In genomic region chr9:113973963-113974413, GRCh38 we compare ENCODE assay signal across 18 cellular contexts.
DNase-seq lines count a peak whose midpoint lies in the region; ATAC-seq and TF ChIP-seq lines count a peak whose summit lies in the region.
"Had no signal": no experiment of that assay in that cellular context is flagged by ENCODE, and none has a peak within 500 bp of the region (broad histone marks: within the 10 kb centered on the region; RNA-seq: fewer than 3 reads in every experiment).

No MANE protein-coding gene starts in this region.

- H3K9me3 ChIP-seq in SK-N-SH = no peaks in the 10 kb centered on the region
- H3K9me3 ChIP-seq in skeletal muscle satellite cell (replicated peaks; ENCODE audit: low read length) = no peaks in the 10 kb centered on the region
- H3K9me3 ChIP-seq: SJSA1 had no signal

- H3K27ac ChIP-seq in GM23338 (ENCODE audit: low read depth) (no peak overlapping the region), SK-N-SH (ENCODE audit: low read depth in 2 of 2, low read length in 1 of 2) (no peak overlapping the region)
- H3K27ac ChIP-seq: SJSA1 had no signal

- H3K4me1 ChIP-seq in GM23338 (ENCODE audit: insufficient read depth) (no peaks in the 10 kb centered on the region), SK-N-SH (ENCODE audit: control insufficient read depth in 1 of 2, insufficient read depth in 2 of 2, low read depth in 1 of 2, low read length in 1 of 2) (peaks cover 3 to 22% of the 10 kb centered on the region in 2 experiments), skeletal muscle satellite cell (ENCODE audit: control insufficient read depth, insufficient read depth, low read length) (peaks cover 19% of the 10 kb centered on the region)
- H3K4me1 ChIP-seq: SJSA1 had no signal

- H3K4me1 Mint-ChIP-seq in GM23338 = peaks cover 12% of the 10 kb centered on the region; the same call in 2 of the 3 replicates
- H3K4me1 Mint-ChIP-seq in glutamatergic neuron (ENCODE audit: low read depth, unreplicated experiment) = peaks cover 8% of the 10 kb centered on the region
- H3K4me1 Mint-ChIP-seq: activated T-helper 17 cell treated with anti-CD3 and anti-CD28 coated beads, Interleukin-2, amount 50 U/mL, for 72 hours; naive B cell; stimulated activated memory B cell treated with anti-CD40 and anti-IgM and Interleukin-4, amounts not matched to agents 10 μg/mL and 1 μg/mL and 100 μg/mL, for 72 hours had no signal

- DNase-seq in GM23338 (ENCODE audit: low spot score) (no peak), SK-N-SH (no peak), kidney glomerular epithelial cell (lab: John Stamatoyannopoulos, UW) (peak; percentile 53), glutamatergic neuron (no peak)
- no peak for DNase-seq in NK-92 treated with Interleukin-12 subunit alpha and Interleukin-12 subunit beta, amount 100 ng/mL, for 24 hours (lab: John Stamatoyannopoulos, UW)
- DNase-seq: activated CD8-positive, alpha-beta T cell treated with anti-CD3 and anti-CD28 coated beads for 36 hours; aorta; effector memory CD4-positive, alpha-beta T cell; foreskin melanocyte; MV-4-11; naive B cell; NCI-H2171; right cardiac atrium had no signal

- H3K4me2 ChIP-seq in GM23338 (no peak overlapping the region), SK-N-SH (no peak overlapping the region), skeletal muscle satellite cell (ENCODE audit: low read length) (peak overlapping the region; percentile 17)

- no peaks in the 10 kb centered on the region for H3K27me3 Mint-ChIP-seq in GM23338 (ENCODE audit: insufficient read depth, low read depth, poor library complexity)
- H3K27me3 Mint-ChIP-seq in glutamatergic neuron (ENCODE audit: unreplicated experiment) = peaks cover 7% of the 10 kb centered on the region
- H3K27me3 Mint-ChIP-seq: activated CD8-positive, alpha-beta T cell treated with anti-CD3 and anti-CD28 coated beads for 36 hours; activated T-helper 17 cell treated with anti-CD3 and anti-CD28 coated beads, Interleukin-2, amount 50 U/mL, for 72 hours; naive B cell; stimulated activated memory B cell treated with anti-CD40 and anti-IgM and Interleukin-4, amounts not matched to agents 10 μg/mL and 1 μg/mL and 100 μg/mL, for 72 hours had no signal

- H4K20me1 ChIP-seq in GM23338 (replicated peaks; ENCODE audit: insufficient read depth) (peaks cover 2% of the 10 kb centered on the region; the same call in 1 of the 2 replicates), SK-N-SH (ENCODE audit: insufficient read depth) (peaks cover 37% of the 10 kb centered on the region)

- WGBS in SK-N-SH (ENCODE audit: low lambda C conversion rate) = 70% methylated on average over 5 of the region's 5 CpGs

- H3K9ac ChIP-seq in SK-N-SH (no peak overlapping the region), skeletal muscle satellite cell (ENCODE audit: low read depth, low read length) (no peak overlapping the region)

- H3K36me3 ChIP-seq in GM23338 (ENCODE audit: insufficient read depth) = no peaks in the 10 kb centered on the region
- H3K36me3 ChIP-seq in SK-N-SH (replicated peaks in 1 of 2; ENCODE audit: control insufficient read depth in 1 of 2, insufficient read depth in 2 of 2, low read length in 1 of 2) = peaks cover 7 to 17% of the 10 kb centered on the region in 2 experiments
- no peaks in the 10 kb centered on the region for H3K36me3 ChIP-seq in skeletal muscle satellite cell (ENCODE audit: insufficient read depth, low read length)

- H3K36me3 Mint-ChIP-seq in GM23338 (ENCODE audit: low read depth) (peaks cover 26% of the 10 kb centered on the region), glutamatergic neuron (ENCODE audit: unreplicated experiment) (peaks cover 24% of the 10 kb centered on the region)
- H3K36me3 Mint-ChIP-seq: stimulated activated memory B cell treated with anti-CD40 and anti-IgM and Interleukin-4, amounts not matched to agents 10 μg/mL and 1 μg/mL and 100 μg/mL, for 72 hours had no signal

- H3F3A ChIP-seq in GM23338 (replicated peaks; ENCODE audit: low read depth) = no peaks in the 10 kb centered on the region
- peaks cover under 1% of the 10 kb centered on the region for H3F3A ChIP-seq in SK-N-SH (replicated peaks; ENCODE audit: insufficient read depth)

- H2AFZ ChIP-seq in GM23338 = no peak overlapping the region
- no peak overlapping the region for H2AFZ ChIP-seq in SK-N-SH (ENCODE audit: low read depth)

- TF ChIP-seq CTCF in GM23338 (conservative IDR thresholded peaks at IDR 0.05; ENCODE audit: low read depth in 2 of 2) = no peak
- TF ChIP-seq CTCF in SK-N-SH (IDR thresholded peaks at IDR 0.05) = no peak
- TF ChIP-seq CTCF in glutamatergic neuron (IDR thresholded peaks at IDR 0.05; ENCODE audit: partially characterized antibody, unreplicated experiment) = no peak

- H3K79me2 ChIP-seq in GM23338 (replicated peaks; ENCODE audit: insufficient read depth) (0 out of 2 replicates have a peak, but pooled peaks cover 5% of the 10 kb centered on the region), SK-N-SH (ENCODE audit: insufficient read depth) (peaks cover 14% of the 10 kb centered on the region)

- TF ChIP-seq RAD21 in SK-N-SH (IDR thresholded peaks at IDR 0.05; ENCODE audit: low read length) = no peak

- H3K27me3 ChIP-seq in GM23338 (ENCODE audit: insufficient read depth) (no peaks in the 10 kb centered on the region), SK-N-SH (ENCODE audit: insufficient read depth) (no peaks in the 10 kb centered on the region), skeletal muscle satellite cell (ENCODE audit: control insufficient read depth, insufficient read depth, low read length) (no peaks in the 10 kb centered on the region)
- H3K27me3 ChIP-seq: SJSA1 had no signal

- no peak for TF ChIP-seq EP300 in SK-N-SH (IDR thresholded peaks at IDR 0.05; ENCODE audit: borderline replicate concordance in 1 of 2, low read depth in 1 of 2, low read length in 1 of 2)

- ATAC-seq in GM23338 (no peak), esophagus mucosa (no peak)
- ATAC-seq: activated CD8-positive, alpha-beta T cell treated with anti-CD3 and anti-CD28 coated beads for 36 hours; activated T-helper 17 cell treated with anti-CD3 and anti-CD28 coated beads, Interleukin-2, amount 50 U/mL, for 72 hours; right cardiac atrium; stimulated activated memory B cell treated with anti-CD40 and anti-IgM and Interleukin-4, amounts not matched to agents 10 μg/mL and 1 μg/mL and 100 μg/mL, for 72 hours had no signal

- no peaks in the 10 kb centered on the region for H3K9me3 Mint-ChIP-seq in GM23338
- H3K9me3 Mint-ChIP-seq in glutamatergic neuron (ENCODE audit: unreplicated experiment) = peaks cover 7% of the 10 kb centered on the region
- H3K9me3 Mint-ChIP-seq: activated CD8-positive, alpha-beta T cell treated with anti-CD3 and anti-CD28 coated beads for 36 hours; activated T-helper 17 cell treated with anti-CD3 and anti-CD28 coated beads, Interleukin-2, amount 50 U/mL, for 72 hours; naive B cell had no signal

- no peak overlapping the region for H3K4me3 ChIP-seq in GM23338
- no peak overlapping the region for H3K4me3 ChIP-seq in SK-N-SH (ENCODE audit: low read depth in 2 of 2, low read length in 1 of 2)
- H3K4me3 ChIP-seq in skeletal muscle satellite cell (ENCODE audit: low read length) = no peak overlapping the region
- H3K4me3 ChIP-seq: SJSA1 had no signal

- H3K9me2 ChIP-seq in GM23338 (ENCODE audit: insufficient read depth) = 0 out of 2 replicates have a peak, but pooled peaks cover 4% of the 10 kb centered on the region
- no peaks in the 10 kb centered on the region for H3K9me2 ChIP-seq in SK-N-SH

- H3K27ac Mint-ChIP-seq in GM23338 (peak overlapping the region; percentile 36; the same call in 1 of the 2 replicates), glutamatergic neuron (ENCODE audit: unreplicated experiment) (no peak overlapping the region)
- H3K27ac Mint-ChIP-seq: activated CD8-positive, alpha-beta T cell treated with anti-CD3 and anti-CD28 coated beads for 36 hours; activated T-helper 17 cell treated with anti-CD3 and anti-CD28 coated beads, Interleukin-2, amount 50 U/mL, for 72 hours; naive B cell; stimulated activated memory B cell treated with anti-CD40 and anti-IgM and Interleukin-4, amounts not matched to agents 10 μg/mL and 1 μg/mL and 100 μg/mL, for 72 hours had no signal

- H3K4me3 Mint-ChIP-seq in GM23338 (no peak overlapping the region), glutamatergic neuron (ENCODE audit: unreplicated experiment) (no peak overlapping the region)
- H3K4me3 Mint-ChIP-seq: activated CD8-positive, alpha-beta T cell treated with anti-CD3 and anti-CD28 coated beads for 36 hours; activated T-helper 17 cell treated with anti-CD3 and anti-CD28 coated beads, Interleukin-2, amount 50 U/mL, for 72 hours; stimulated activated memory B cell treated with anti-CD40 and anti-IgM and Interleukin-4, amounts not matched to agents 10 μg/mL and 1 μg/mL and 100 μg/mL, for 72 hours had no signal

- POLR2A ChIA-PET in SK-N-SH (lab: Yijun Ruan, JAX) = no interaction called here

- CTCF ChIA-PET in SK-N-SH (lab: Yijun Ruan, JAX) = no interaction called here

TF ChIP-seq in GM23338, 12 proteins besides CTCF, POLR2A, EP300 and RAD21 (continues in another document):
- TF ChIP-seq ZNF114 (CRISPR knock-in tag; IDR thresholded peaks at IDR 0.05) = no peak
- no peak for TF ChIP-seq ETS1 (IDR thresholded peaks at IDR 0.05)
- TF ChIP-seq CREB1 (CRISPR knock-in tag; IDR thresholded peaks at IDR 0.05; ENCODE audit: low read depth) = no peak
- TF ChIP-seq EZH2phosphoT487 (IDR thresholded peaks at IDR 0.05; ENCODE audit: unreplicated experiment) = no peak

TF ChIP-seq in SK-N-SH, 30 proteins besides CTCF, POLR2A, EP300 and RAD21 (continues in another document):
- TF ChIP-seq IRF3 (IDR thresholded peaks at IDR 0.05; ENCODE audit: low read depth, low read length) = no peak
- no peak for TF ChIP-seq NFIC (IDR thresholded peaks at IDR 0.05; ENCODE audit: borderline replicate concordance)
- no peak for TF ChIP-seq SMC3 (IDR thresholded peaks at IDR 0.05; ENCODE audit: low read depth, low read length)
- peak; percentile 14; the same call in 1 of the 2 replicates for TF ChIP-seq FOSL2 (IDR thresholded peaks at IDR 0.05; ENCODE audit: borderline replicate concordance, low read depth)
